Comparison of ENCODE assay signal across 1 cellular context in the genomic region with DNA sequence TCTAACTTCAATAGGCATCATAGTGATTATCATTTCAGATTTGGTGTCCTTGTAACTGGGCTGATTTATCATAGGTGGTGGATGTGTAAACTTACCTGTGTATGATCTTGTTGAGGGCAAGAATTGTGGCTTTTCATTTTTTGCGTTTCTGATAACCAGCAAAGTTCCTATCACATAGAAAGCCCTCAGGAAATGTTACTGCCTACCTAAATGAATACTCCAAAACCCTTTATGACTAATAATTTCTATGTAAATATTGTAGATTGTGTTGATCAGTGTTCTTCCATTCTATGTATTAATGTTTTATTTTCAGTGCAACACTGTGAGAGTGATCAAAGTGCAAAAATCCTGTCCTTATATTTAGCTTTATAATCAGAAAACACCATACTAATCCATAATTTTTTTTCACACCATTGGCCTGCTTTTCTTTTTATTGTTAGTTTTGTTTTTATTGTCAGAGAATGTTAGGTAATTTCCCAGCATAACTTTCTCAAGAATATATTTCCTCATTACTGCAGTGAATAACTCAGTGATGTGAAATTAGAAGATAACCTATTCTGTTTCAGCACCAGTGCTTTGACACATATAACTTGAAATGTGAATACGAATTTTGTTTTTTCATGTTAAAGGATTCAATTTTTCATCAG.
TF ChIP-seq lines count a peak whose summit lies in the region.

No MANE protein-coding gene starts in this region.

TF ChIP-seq in GM12878, 131 proteins besides CTCF, POLR2A, EP300 and RAD21 (continued from another document):
- TF ChIP-seq, protein P1, sequence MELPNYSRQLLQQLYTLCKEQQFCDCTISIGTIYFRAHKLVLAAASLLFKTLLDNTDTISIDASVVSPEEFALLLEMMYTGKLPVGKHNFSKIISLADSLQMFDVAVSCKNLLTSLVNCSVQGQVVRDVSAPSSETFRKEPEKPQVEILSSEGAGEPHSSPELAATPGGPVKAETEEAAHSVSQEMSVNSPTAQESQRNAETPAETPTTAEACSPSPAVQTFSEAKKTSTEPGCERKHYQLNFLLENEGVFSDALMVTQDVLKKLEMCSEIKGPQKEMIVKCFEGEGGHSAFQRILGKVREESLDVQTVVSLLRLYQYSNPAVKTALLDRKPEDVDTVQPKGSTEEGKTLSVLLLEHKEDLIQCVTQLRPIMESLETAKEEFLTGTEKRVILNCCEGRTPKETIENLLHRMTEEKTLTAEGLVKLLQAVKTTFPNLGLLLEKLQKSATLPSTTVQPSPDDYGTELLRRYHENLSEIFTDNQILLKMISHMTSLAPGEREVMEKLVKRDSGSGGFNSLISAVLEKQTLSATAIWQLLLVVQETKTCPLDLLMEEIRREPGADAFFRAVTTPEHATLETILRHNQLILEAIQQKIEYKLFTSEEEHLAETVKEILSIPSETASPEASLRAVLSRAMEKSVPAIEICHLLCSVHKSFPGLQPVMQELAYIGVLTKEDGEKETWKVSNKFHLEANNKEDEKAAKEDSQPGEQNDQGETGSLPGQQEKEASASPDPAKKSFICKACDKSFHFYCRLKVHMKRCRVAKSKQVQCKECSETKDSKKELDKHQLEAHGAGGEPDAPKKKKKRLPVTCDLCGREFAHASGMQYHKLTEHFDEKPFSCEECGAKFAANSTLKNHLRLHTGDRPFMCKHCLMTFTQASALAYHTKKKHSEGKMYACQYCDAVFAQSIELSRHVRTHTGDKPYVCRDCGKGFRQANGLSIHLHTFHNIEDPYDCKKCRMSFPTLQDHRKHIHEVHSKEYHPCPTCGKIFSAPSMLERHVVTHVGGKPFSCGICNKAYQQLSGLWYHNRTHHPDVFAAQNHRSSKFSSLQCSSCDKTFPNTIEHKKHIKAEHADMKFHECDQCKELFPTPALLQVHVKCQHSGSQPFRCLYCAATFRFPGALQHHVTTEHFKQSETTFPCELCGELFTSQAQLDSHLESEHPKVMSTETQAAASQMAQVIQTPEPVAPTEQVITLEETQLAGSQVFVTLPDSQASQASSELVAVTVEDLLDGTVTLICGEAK (IDR thresholded peaks at IDR 0.05; ENCODE audit: borderline replicate concordance) = peak; percentile 52; the same call in 1 of the 2 replicates
- TF ChIP-seq ZNF384 (IDR thresholded peaks at IDR 0.05; ENCODE audit: borderline replicate concordance, low read depth, low read length) = peak; percentile 32; the same call in 1 of the 2 replicates
- TF ChIP-seq JUNB (IDR thresholded peaks at IDR 0.05) = peak; percentile 89
- TF ChIP-seq NR2F1 (conservative IDR thresholded peaks at IDR 0.05) = no peak
- peak; percentile 51 for TF ChIP-seq RUNX3 (IDR thresholded peaks at IDR 0.05; ENCODE audit: low read length)
- TF ChIP-seq TCF3 (IDR thresholded peaks at IDR 0.05; ENCODE audit: borderline replicate concordance, insufficient read depth, low read depth, low read length) = no peak
- TF ChIP-seq TCF12 (IDR thresholded peaks at IDR 0.05; ENCODE audit: low read depth, low read length) = no peak
- TF ChIP-seq TARDBP (IDR thresholded peaks at IDR 0.05; ENCODE audit: borderline replicate concordance) = no peak
- TF ChIP-seq, protein P2, sequence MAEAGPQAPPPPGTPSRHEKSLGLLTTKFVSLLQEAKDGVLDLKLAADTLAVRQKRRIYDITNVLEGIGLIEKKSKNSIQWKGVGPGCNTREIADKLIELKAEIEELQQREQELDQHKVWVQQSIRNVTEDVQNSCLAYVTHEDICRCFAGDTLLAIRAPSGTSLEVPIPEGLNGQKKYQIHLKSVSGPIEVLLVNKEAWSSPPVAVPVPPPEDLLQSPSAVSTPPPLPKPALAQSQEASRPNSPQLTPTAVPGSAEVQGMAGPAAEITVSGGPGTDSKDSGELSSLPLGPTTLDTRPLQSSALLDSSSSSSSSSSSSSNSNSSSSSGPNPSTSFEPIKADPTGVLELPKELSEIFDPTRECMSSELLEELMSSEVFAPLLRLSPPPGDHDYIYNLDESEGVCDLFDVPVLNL (IDR thresholded peaks at IDR 0.05; ENCODE audit: low read depth, low read length) = no peak
- TF ChIP-seq MYB (IDR thresholded peaks at IDR 0.05; ENCODE audit: borderline replicate concordance, low read depth, low read length) = no peak
- TF ChIP-seq ATF7 (IDR thresholded peaks at IDR 0.05; ENCODE audit: low read depth) = peak; percentile 21; the same call in 1 of the 2 replicates
- no peak for TF ChIP-seq CHD1 (IDR thresholded peaks at IDR 0.05; ENCODE audit: low read depth, low read length)
- TF ChIP-seq CREB1 (IDR thresholded peaks at IDR 0.05; ENCODE audit: low read depth) = no peak
- TF ChIP-seq, protein P3, sequence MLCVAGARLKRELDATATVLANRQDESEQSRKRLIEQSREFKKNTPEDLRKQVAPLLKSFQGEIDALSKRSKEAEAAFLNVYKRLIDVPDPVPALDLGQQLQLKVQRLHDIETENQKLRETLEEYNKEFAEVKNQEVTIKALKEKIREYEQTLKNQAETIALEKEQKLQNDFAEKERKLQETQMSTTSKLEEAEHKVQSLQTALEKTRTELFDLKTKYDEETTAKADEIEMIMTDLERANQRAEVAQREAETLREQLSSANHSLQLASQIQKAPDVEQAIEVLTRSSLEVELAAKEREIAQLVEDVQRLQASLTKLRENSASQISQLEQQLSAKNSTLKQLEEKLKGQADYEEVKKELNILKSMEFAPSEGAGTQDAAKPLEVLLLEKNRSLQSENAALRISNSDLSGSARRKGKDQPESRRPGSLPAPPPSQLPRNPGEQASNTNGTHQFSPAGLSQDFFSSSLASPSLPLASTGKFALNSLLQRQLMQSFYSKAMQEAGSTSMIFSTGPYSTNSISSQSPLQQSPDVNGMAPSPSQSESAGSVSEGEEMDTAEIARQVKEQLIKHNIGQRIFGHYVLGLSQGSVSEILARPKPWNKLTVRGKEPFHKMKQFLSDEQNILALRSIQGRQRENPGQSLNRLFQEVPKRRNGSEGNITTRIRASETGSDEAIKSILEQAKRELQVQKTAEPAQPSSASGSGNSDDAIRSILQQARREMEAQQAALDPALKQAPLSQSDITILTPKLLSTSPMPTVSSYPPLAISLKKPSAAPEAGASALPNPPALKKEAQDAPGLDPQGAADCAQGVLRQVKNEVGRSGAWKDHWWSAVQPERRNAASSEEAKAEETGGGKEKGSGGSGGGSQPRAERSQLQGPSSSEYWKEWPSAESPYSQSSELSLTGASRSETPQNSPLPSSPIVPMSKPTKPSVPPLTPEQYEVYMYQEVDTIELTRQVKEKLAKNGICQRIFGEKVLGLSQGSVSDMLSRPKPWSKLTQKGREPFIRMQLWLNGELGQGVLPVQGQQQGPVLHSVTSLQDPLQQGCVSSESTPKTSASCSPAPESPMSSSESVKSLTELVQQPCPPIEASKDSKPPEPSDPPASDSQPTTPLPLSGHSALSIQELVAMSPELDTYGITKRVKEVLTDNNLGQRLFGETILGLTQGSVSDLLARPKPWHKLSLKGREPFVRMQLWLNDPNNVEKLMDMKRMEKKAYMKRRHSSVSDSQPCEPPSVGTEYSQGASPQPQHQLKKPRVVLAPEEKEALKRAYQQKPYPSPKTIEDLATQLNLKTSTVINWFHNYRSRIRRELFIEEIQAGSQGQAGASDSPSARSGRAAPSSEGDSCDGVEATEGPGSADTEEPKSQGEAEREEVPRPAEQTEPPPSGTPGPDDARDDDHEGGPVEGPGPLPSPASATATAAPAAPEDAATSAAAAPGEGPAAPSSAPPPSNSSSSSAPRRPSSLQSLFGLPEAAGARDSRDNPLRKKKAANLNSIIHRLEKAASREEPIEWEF (IDR thresholded peaks at IDR 0.05; ENCODE audit: insufficient replicate concordance, low read depth, low read length) = peak; percentile 17
- no peak for TF ChIP-seq SPI1 (IDR thresholded peaks at IDR 0.05; ENCODE audit: borderline replicate concordance, insufficient read depth, low read depth, low read length)
- no peak for TF ChIP-seq SIN3A (IDR thresholded peaks at IDR 0.05; ENCODE audit: low read depth, low read length)
- TF ChIP-seq, protein P4, sequence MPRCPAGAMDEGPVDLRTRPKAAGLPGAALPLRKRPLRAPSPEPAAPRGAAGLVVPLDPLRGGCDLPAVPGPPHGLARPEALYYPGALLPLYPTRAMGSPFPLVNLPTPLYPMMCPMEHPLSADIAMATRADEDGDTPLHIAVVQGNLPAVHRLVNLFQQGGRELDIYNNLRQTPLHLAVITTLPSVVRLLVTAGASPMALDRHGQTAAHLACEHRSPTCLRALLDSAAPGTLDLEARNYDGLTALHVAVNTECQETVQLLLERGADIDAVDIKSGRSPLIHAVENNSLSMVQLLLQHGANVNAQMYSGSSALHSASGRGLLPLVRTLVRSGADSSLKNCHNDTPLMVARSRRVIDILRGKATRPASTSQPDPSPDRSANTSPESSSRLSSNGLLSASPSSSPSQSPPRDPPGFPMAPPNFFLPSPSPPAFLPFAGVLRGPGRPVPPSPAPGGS (IDR thresholded peaks at IDR 0.05; ENCODE audit: borderline replicate concordance, insufficient read depth, low read depth, low read length, poor library complexity, severe bottlenecking) = no peak
- TF ChIP-seq MYC (IDR thresholded peaks at IDR 0.05; ENCODE audit: insufficient read depth, insufficient read length, insufficient replicate concordance, low read length, severe bottlenecking) = no peak
- TF ChIP-seq EGR1 (IDR thresholded peaks at IDR 0.05; ENCODE audit: borderline replicate concordance in 1 of 2, low read depth in 2 of 2, low read length in 2 of 2) = no peak
- TF ChIP-seq SMARCA5 (IDR thresholded peaks at IDR 0.05) = no peak
- TF ChIP-seq SUZ12 (IDR thresholded peaks at IDR 0.05; ENCODE audit: unreplicated experiment) = no peak
- no peak; the same call in 1 of the 2 replicates for TF ChIP-seq MTA2 (IDR thresholded peaks at IDR 0.05; ENCODE audit: low read depth)
- TF ChIP-seq FOXM1 (IDR thresholded peaks at IDR 0.05; ENCODE audit: low read depth, low read length) = peak; percentile 30; the same call in 1 of the 2 replicates
- TF ChIP-seq DPF2 (IDR thresholded peaks at IDR 0.05) = 0 out of 2 replicates have a peak, but pooled peaks have one; percentile 45
- TF ChIP-seq ZNF274 (IDR thresholded peaks at IDR 0.05; ENCODE audit: insufficient read depth, insufficient read length) = no peak
- no peak for TF ChIP-seq POLR2AphosphoS5 (IDR thresholded peaks at IDR 0.05; ENCODE audit: low read length)
- peak; percentile 26 for TF ChIP-seq MEF2B (IDR thresholded peaks at IDR 0.05; ENCODE audit: partially characterized antibody, poor library complexity, severe bottlenecking)
- TF ChIP-seq NBN (IDR thresholded peaks at IDR 0.05) = peak; percentile 53; the same call in 1 of the 2 replicates
- TF ChIP-seq, protein P5, sequence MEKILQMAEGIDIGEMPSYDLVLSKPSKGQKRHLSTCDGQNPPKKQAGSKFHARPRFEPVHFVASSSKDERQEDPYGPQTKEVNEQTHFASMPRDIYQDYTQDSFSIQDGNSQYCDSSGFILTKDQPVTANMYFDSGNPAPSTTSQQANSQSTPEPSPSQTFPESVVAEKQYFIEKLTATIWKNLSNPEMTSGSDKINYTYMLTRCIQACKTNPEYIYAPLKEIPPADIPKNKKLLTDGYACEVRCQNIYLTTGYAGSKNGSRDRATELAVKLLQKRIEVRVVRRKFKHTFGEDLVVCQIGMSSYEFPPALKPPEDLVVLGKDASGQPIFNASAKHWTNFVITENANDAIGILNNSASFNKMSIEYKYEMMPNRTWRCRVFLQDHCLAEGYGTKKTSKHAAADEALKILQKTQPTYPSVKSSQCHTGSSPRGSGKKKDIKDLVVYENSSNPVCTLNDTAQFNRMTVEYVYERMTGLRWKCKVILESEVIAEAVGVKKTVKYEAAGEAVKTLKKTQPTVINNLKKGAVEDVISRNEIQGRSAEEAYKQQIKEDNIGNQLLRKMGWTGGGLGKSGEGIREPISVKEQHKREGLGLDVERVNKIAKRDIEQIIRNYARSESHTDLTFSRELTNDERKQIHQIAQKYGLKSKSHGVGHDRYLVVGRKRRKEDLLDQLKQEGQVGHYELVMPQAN (conservative IDR thresholded peaks at IDR 0.05) = no peak
- peak in 1 of 2 experiments; percentile 44; a peak in 1 of 4 replicates for TF ChIP-seq IKZF2 (IDR thresholded peaks at IDR 0.05)
- no peak for TF ChIP-seq NR2C2 (IDR thresholded peaks at IDR 0.05; ENCODE audit: borderline replicate concordance, control insufficient read depth, insufficient read length, low read depth)
- no peak for TF ChIP-seq MTA3 (IDR thresholded peaks at IDR 0.05; ENCODE audit: borderline replicate concordance, low read length)
TF ChIP-seq in GM12878: peak in this region for 16.
